ENCODE assay signal across 8 cellular contexts in the genomic region with DNA sequence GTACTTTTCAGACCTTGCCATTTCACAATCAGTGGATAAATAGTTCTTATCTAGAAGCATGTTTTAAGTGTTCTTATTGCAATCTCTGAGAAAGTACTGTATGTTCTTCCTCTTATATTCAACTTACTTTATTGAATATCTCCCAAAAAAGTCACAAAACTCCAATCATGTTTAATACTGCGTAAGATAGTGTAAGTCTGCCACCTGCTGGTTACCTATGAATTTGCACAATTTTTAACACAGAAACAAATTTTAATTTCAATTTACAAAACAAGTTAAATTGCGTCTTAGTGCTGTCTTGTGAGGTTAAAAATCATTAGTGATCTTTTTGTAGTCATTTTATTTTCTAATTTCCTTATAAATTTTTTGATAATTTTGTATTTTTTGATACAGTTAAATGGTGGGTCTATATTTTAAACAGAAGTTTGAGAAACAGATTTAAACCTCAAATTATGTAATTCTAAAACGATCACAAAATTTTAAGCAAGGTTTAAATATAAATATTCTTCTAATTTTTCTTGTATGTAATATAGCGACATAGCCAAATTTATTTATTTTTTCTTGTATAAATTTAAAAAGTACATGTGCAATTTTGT.
DNase-seq lines count a peak whose midpoint lies in the region; ATAC-seq and TF ChIP-seq lines count a peak whose summit lies in the region.

No MANE protein-coding gene starts in this region.

- H3K27ac ChIP-seq in neutrophil = no peak overlapping the region

- DNase-seq in NOMO-1 treated with DMSO at 0.1 percent for 48 hours (lab: John Stamatoyannopoulos, UW; ENCODE audit: unreplicated experiment) = peak; percentile 50
- DNase-seq in NOMO-1 treated with dmso at 0.1 percent for 144 hours (lab: John Stamatoyannopoulos, UW; ENCODE audit: unreplicated experiment) = no peak
- DNase-seq in NCI-H345 (lab: John Stamatoyannopoulos, UW) = peak; percentile 3
- DNase-seq in dermis blood vessel endothelial cell = peak; percentile 43
- DNase-seq in posterior cingulate gyrus = no peak

- H3K9me3 ChIP-seq in neutrophil = no peaks in the 10 kb centered on the region

- no peaks in the 10 kb centered on the region for H3K27me3 ChIP-seq in neutrophil

- intact Hi-C loops in posterior cingulate gyrus (cut with DNase I) = no loop called here

- peaks cover 7 to 9% of the 10 kb centered on the region in 2 experiments for H3K4me1 ChIP-seq in neutrophil (ENCODE audit: control insufficient read depth in 1 of 2, insufficient read depth in 1 of 2, low read depth in 1 of 2, low read length in 1 of 2)

- TF ChIP-seq CTCF in neutrophil (IDR thresholded peaks at IDR 0.05) = peak; percentile 42

- no peaks in the 10 kb centered on the region for H3K36me3 ChIP-seq in neutrophil

- no peak for ATAC-seq in HG03045 (IDR thresholded peaks at IDR 0.05; ENCODE audit: unreplicated experiment)
- ATAC-seq in GM21381 (IDR thresholded peaks at IDR 0.05; ENCODE audit: unreplicated experiment) = no peak

- no peak overlapping the region for H3K4me3 ChIP-seq in neutrophil (ENCODE audit: low read depth in 1 of 2, low read length in 1 of 2)

Comparison
In these comparisons a context has a peak if more than half of its experiments do, and no peak if none do; other contexts are left out.
1. DNase-seq: peak in NOMO-1 treated with DMSO at 0.1 percent for 48 hours (single experiment), NCI-H345 (single experiment) and dermis blood vessel endothelial cell (single experiment); none in NOMO-1 treated with dmso at 0.1 percent for 144 hours (single experiment) and posterior cingulate gyrus (0 of 10).